1 cellular context compared by ENCODE assay signal in the genomic region with DNA sequence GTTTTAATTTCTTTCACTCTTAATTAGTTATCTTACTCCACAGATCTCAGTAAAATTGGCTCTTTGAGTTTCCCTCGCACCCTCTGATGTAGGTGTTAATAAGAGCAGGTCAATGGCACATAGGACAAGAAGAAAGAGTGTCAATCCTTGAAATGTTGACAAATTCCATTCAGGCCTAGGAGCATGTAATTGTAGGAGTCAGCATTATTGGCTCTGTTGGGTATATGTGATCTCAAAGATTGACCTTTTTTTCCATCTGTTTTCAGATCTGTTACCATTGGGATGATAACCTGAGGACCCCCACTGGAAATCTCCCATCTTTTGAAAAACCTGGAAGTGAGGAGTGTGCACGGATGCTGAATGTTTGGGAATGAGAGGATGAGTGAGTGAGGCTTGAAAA.
TF ChIP-seq lines count a peak whose summit lies in the region.

No MANE protein-coding gene starts in this region.

TF ChIP-seq in GM12891, 5 proteins besides CTCF, POLR2A, EP300 and RAD21 (continued from another document):
- TF ChIP-seq TAF1 (IDR thresholded peaks at IDR 0.05; ENCODE audit: low read depth, low read length) (no peak), SPI1 (IDR thresholded peaks at IDR 0.05; ENCODE audit: low read depth, low read length) (no peak), PAX5 (IDR thresholded peaks at IDR 0.05; ENCODE audit: insufficient read depth, low read length, severe bottlenecking) (no peak)
